In genomic region chr17:82107341-82107860, GRCh38 we compare ENCODE assay signal across 8 cellular contexts. TPM values are rescaled to one million over a fixed set of nuclear protein-coding genes. Genes with fewer than 3 reads are reported as not detected.
A peak's percentile ranks its signal among the peaks of the same experiment; 100 is the strongest.
DNase-seq lines count a peak whose midpoint lies in the region; ATAC-seq and TF ChIP-seq lines count a peak whose summit lies in the region.

No MANE protein-coding gene starts in this region.

- H3K4me3 ChIP-seq in prostate gland, result no peak overlapping the region

- peaks cover 18% of the 10 kb centered on the region for H3K4me1 Mint-ChIP-seq in central memory CD8-positive, alpha-beta T cell

- intact Hi-C loops in prostate gland (cut with DNase I), result no loop called here

- H3K4me1 ChIP-seq in prostate gland (replicated peaks), result peaks cover 42% of the 10 kb centered on the region

- peak overlapping the region; percentile 90 for H3K4me3 Mint-ChIP-seq in central memory CD8-positive, alpha-beta T cell

- peaks cover 4% of the 10 kb centered on the region for H3K36me3 Mint-ChIP-seq in central memory CD8-positive, alpha-beta T cell (ENCODE audit: insufficient read depth)

- H3K36me3 ChIP-seq in prostate gland, result no peaks in the 10 kb centered on the region

- TF ChIP-seq CTCF in prostate gland (IDR thresholded peaks at IDR 0.05), result peak in 2 of 4 experiments; percentile 27 to 37

- 66% methylated on average over 24 of the region's 24 CpGs for WGBS in prostate gland

- no peaks in the 10 kb centered on the region for H3K9me3 Mint-ChIP-seq in central memory CD8-positive, alpha-beta T cell

- TF ChIP-seq EP300 in Ishikawa (IDR thresholded peaks at IDR 0.05; ENCODE audit: borderline replicate concordance), result no peak

- no peak for ATAC-seq in central memory CD8-positive, alpha-beta T cell (replicated peaks; ENCODE audit: extremely low read depth, poor library complexity, severe bottlenecking)
- no peak for ATAC-seq in GM18868 (IDR thresholded peaks at IDR 0.05; ENCODE audit: unreplicated experiment)

- TF ChIP-seq RAD21 in Ishikawa (IDR thresholded peaks at IDR 0.05; ENCODE audit: low read depth), result no peak

- H3K27me3 ChIP-seq in prostate gland (replicated peaks; ENCODE audit: insufficient read depth), result no peaks in the 10 kb centered on the region

- DNase-seq in NCI-H146 (lab: John Stamatoyannopoulos, UW) (peak; percentile 30), NCI-H146 treated with DMSO at 0.1 percent for 48 hours (lab: John Stamatoyannopoulos, UW; ENCODE audit: unreplicated experiment) (no peak), prostate gland (ENCODE audit: low spot score) (no peak), AG20443 (ENCODE audit: low spot score) (no peak), NCI-H1048 (lab: John Stamatoyannopoulos, UW) (no peak)
- DNase-seq in central memory CD8-positive, alpha-beta T cell (ENCODE audit: low spot score in 2 of 2), result no peak

- no peaks in the 10 kb centered on the region for H3K9me3 ChIP-seq in prostate gland

- no peak for TF ChIP-seq POLR2A in prostate gland (IDR thresholded peaks at IDR 0.05)

- H3K27ac Mint-ChIP-seq in central memory CD8-positive, alpha-beta T cell (ENCODE audit: low read depth), result peak overlapping the region; percentile 96

- peak overlapping the region; percentile 98 to 99 for H3K27ac ChIP-seq in prostate gland

- no peaks in the 10 kb centered on the region for H3K27me3 Mint-ChIP-seq in central memory CD8-positive, alpha-beta T cell

TF ChIP-seq in Ishikawa, 13 proteins besides CTCF, POLR2A, EP300 and RAD21:
- TF ChIP-seq YY1 (IDR thresholded peaks at IDR 0.05; ENCODE audit: low read depth), result no peak
- no peak for TF ChIP-seq TCF12 (IDR thresholded peaks at IDR 0.05; ENCODE audit: low read depth)
- no peak for TF ChIP-seq CEBPB (IDR thresholded peaks at IDR 0.05)
- no peak for TF ChIP-seq NFIC (IDR thresholded peaks at IDR 0.05)
- no peak for TF ChIP-seq REST (IDR thresholded peaks at IDR 0.05; ENCODE audit: low read depth)
- TF ChIP-seq MAX (IDR thresholded peaks at IDR 0.05), result 0 out of 2 replicates have a peak, but pooled peaks have one; percentile 35

RNA-seq across cellular contexts. Expression of gene FASN, which starts 9.4 kb away (rescaled TPM):
- total RNA-seq in prostate gland, result 100 to 1,000 TPM; 192 to 388 TPM

RNA-seq across cellular contexts. Expression of gene DUS1L, which starts 41.8 kb away (rescaled TPM):
- total RNA-seq in prostate gland, result 100 to 1,000 TPM in 1 of 2 donors, 10 to 100 TPM in 1; 95.9 to 119 TPM

RNA-seq across cellular contexts. Expression of gene GPS1, which starts 55.7 kb away (rescaled TPM):
- 100 to 1,000 TPM; 163 to 182 TPM for total RNA-seq in prostate gland

RNA-seq across cellular contexts. Expression of gene RFNG, which starts 55.8 kb away (rescaled TPM):
- total RNA-seq in prostate gland, result 10 to 100 TPM; 48.8 to 92.7 TPM
